In the genomic region with DNA sequence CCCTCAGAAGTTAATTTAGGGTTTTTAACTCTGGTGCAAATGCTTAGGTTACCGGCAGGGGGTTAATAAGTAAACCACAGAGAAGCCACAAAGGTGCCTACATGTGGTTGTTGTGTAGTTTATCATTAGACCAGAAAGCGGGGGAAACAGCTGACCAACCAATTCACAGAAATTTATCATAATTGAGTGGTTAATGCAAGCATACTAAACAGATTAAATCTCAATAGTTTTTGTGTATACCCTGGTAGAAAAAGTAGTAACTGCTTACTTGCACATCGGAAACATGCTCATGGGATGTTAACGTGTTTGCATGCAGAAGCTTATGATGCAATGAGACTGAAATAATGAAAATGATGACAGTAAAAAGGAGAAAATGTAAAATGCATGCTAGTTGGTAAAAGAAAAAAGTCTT, we compare ENCODE assay signal across 8 cellular contexts.
DNase-seq lines count a peak whose midpoint lies in the region; ATAC-seq and TF ChIP-seq lines count a peak whose summit lies in the region.

No MANE protein-coding gene starts in this region.

- H3K4me1 ChIP-seq in DOHH2 (ENCODE audit: control insufficient read depth, low read length): peaks cover 23% of the 10 kb centered on the region

- DNase-seq in epithelial cell of proximal tubule (ENCODE audit: low read depth) (peak; percentile 46), 8988T (no peak), CD1c-positive myeloid dendritic cell (ENCODE audit: extremely low spot score) (no peak)
- DNase-seq in effector CD4-positive, alpha-beta T cell: no peak
- no peak for DNase-seq in stimulated activated naive CD4-positive, alpha-beta T cell treated with Interleukin-2 at 50 U/mL for 16 hours (lab: John Stamatoyannopoulos, UW)

- no peaks in the 10 kb centered on the region for H3K9me2 ChIP-seq in DOHH2 (replicated peaks; ENCODE audit: control insufficient read depth, low read length)

- H3K4me2 ChIP-seq in DOHH2 (ENCODE audit: low read length): 0 out of 2 replicates have a peak overlapping the region, but pooled peaks have one; percentile 18

- H3F3A ChIP-seq in DOHH2 (ENCODE audit: control insufficient read depth, insufficient read depth): no peaks in the 10 kb centered on the region

- ATAC-seq in GM21423 (IDR thresholded peaks at IDR 0.05; ENCODE audit: unreplicated experiment): peak; percentile 99
- ATAC-seq in HG03460 (IDR thresholded peaks at IDR 0.05; ENCODE audit: unreplicated experiment): peak; percentile 97

- H3K4me3 ChIP-seq in DOHH2 (ENCODE audit: low read length) (no peak overlapping the region), epithelial cell of proximal tubule (ENCODE audit: low read depth, low read length) (no peak overlapping the region)

- H4K20me1 ChIP-seq in DOHH2 (ENCODE audit: control insufficient read depth, insufficient read depth, low read depth, low read length): no peaks in the 10 kb centered on the region

- no peaks in the 10 kb centered on the region for H3K27me3 ChIP-seq in DOHH2 (ENCODE audit: control insufficient read depth, low read length)

- no peaks in the 10 kb centered on the region for H3K9me3 ChIP-seq in DOHH2 (ENCODE audit: control insufficient read depth, insufficient read depth, low read length)

- no peaks in the 10 kb centered on the region for H3K36me3 ChIP-seq in DOHH2 (ENCODE audit: control insufficient read depth, low read length)

- H3K79me2 ChIP-seq in DOHH2 (ENCODE audit: control insufficient read depth, low read length): no peaks in the 10 kb centered on the region

- no peak overlapping the region for H3K27ac ChIP-seq in DOHH2 (ENCODE audit: low read depth, low read length)

- peak; percentile 44 for TF ChIP-seq CTCF in DOHH2 (IDR thresholded peaks at IDR 0.05; ENCODE audit: low read depth, low read length, poor library complexity, severe bottlenecking)
- TF ChIP-seq CTCF in epithelial cell of proximal tubule (conservative IDR thresholded peaks at IDR 0.05; ENCODE audit: low read depth, low read length): peak; percentile 45
